ENCODE assay signal across 24 cellular contexts in the genomic region with DNA sequence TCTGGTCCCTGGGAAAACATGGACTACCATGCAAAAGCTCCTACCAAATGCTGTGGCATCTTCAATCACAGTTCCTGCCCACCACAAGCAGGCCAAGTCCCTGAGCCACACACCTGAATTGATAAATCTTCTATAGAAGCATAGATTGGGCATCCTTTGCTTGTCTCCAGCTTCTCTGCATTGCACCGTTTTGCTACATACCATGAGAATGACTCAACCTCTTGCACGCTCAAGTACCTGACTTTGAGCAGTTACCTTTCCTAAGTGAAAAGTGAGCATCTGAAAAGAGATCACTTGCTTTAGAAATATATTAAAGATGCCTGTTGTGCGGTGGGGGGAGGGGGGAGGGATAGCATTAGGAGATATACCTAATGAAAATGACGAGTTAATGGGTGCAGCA. TPM values are rescaled to one million over a fixed set of nuclear protein-coding genes. Genes with fewer than 3 reads are reported as not detected.
A peak's percentile ranks its signal among the peaks of the same experiment; 100 is the strongest.
DNase-seq lines count a peak whose midpoint lies in the region; ATAC-seq, FAIRE-seq and TF ChIP-seq lines count a peak whose summit lies in the region.
"Had no signal": no experiment of that assay in that cellular context is flagged by ENCODE, and none has a peak within 500 bp of the region (broad histone marks: within the 10 kb centered on the region; RNA-seq: fewer than 3 reads in every experiment).

No MANE protein-coding gene starts in this region.

- DNase-seq in HepG2 (ENCODE audit: low spot score) (no peak), right lobe of liver (no peak), bronchial epithelial cell (ENCODE audit: low read depth) (peak; percentile 52), lung (ENCODE audit: low spot score) (no peak), H4 (ENCODE audit: low spot score) (no peak)
- DNase-seq: COR-L47; KG1; NCI-H1092 treated with DMSO at 0.1 percent for 48 hours; NCI-H1436 treated with DMSO at 0.1 percent for 48 hours; NCI-H1930; NCI-H226; NCI-H524; NCI-H774; NK-92 treated with Interleukin-12 subunit alpha and Interleukin-12 subunit beta, amount 100 ng/mL, for 24 hours had no signal

- H3K4me1 ChIP-seq in HepG2 (ENCODE audit: insufficient read depth, low read length) (peaks cover 67% of the 10 kb centered on the region), right lobe of liver (peaks cover 0 to 53% (median 22%) of the 10 kb centered on the region in 4 donors), lung (ENCODE audit: control insufficient read depth in 2 of 2, insufficient read depth in 2 of 2, low read length in 2 of 2) (no peaks in the 10 kb centered on the region)
- H3K4me1 ChIP-seq: SJSA1 had no signal

- TF ChIP-seq CTCF in HepG2 (CRISPR knock-in tag; IDR thresholded peaks at IDR 0.05), result no peak
- no peak for TF ChIP-seq CTCF in right lobe of liver (IDR thresholded peaks at IDR 0.05)
- no peak for TF ChIP-seq CTCF in bronchial epithelial cell (IDR thresholded peaks at IDR 0.05; ENCODE audit: insufficient read depth, low read length, severe bottlenecking)
- TF ChIP-seq CTCF in lung (IDR thresholded peaks at IDR 0.05; ENCODE audit: control extremely low read depth, extremely low read depth), result no peak

- no peak overlapping the region for H3K4me3 ChIP-seq in HepG2 (replicated peaks in 1 of 3; ENCODE audit: insufficient read depth in 1 of 3, low read depth in 2 of 3, low read length in 3 of 3)
- no peak overlapping the region for H3K4me3 ChIP-seq in right lobe of liver
- H3K4me3 ChIP-seq in bronchial epithelial cell (ENCODE audit: low read depth, low read length), result no peak overlapping the region
- H3K4me3 ChIP-seq in lung, result no peak overlapping the region
- H3K4me3 ChIP-seq: SJSA1 had no signal

- TF ChIP-seq EP300 in HepG2 (IDR thresholded peaks at IDR 0.05; ENCODE audit: low read depth in 2 of 2, low read length in 2 of 2) (no peak), HepG2 (CRISPR knock-in tag; IDR thresholded peaks at IDR 0.05; ENCODE audit: borderline replicate concordance) (no peak)

- 79% methylated on average over 4 of the region's 4 CpGs for WGBS in HepG2 (ENCODE audit: low lambda C conversion rate)
- WGBS in right lobe of liver (ENCODE audit: insufficient coverage, low coverage, low lambda C conversion rate, missing lambda C conversion rate), result 74% methylated on average over 4 of the region's 4 CpGs
- WGBS in lung, 2 donors, result 61 to 82% methylated on average over 4 of the region's 4 CpGs

- CTCF ChIA-PET in HepG2 (lab: Yijun Ruan, JAX; ENCODE audit: low intra/inter-chr PET ratio, low total read pairs), result no interaction called here

- no peak for TF ChIP-seq POLR2A in HepG2 (IDR thresholded peaks at IDR 0.05; ENCODE audit: insufficient read depth in 1 of 2, low read depth in 2 of 2, low read length in 2 of 2)
- TF ChIP-seq POLR2A in right lobe of liver (IDR thresholded peaks at IDR 0.05), result no peak

- in situ Hi-C loops in HepG2 (cut with HindIII; ENCODE audit: extremely low pct_ligation_motif_present, low pct_unique_long_range_greater_than_20kb), result no loop called here

- POLR2A ChIA-PET in HepG2 (lab: Yijun Ruan, JAX), result interaction anchor here (0.7 kb wide), 1 partner anchor 44 kb away, joined by 3 read pairs; no protein-coding TSS in a partner anchor

- H4K20me1 ChIP-seq in HepG2 (ENCODE audit: insufficient read depth, low read length), result no peaks in the 10 kb centered on the region

- no peak overlapping the region for H3K4me2 ChIP-seq in HepG2 (ENCODE audit: low read depth, low read length)

- no peak for TF ChIP-seq RAD21 in HepG2 (CRISPR knock-in tag; IDR thresholded peaks at IDR 0.05)

- no peaks in the 10 kb centered on the region for H3K79me2 ChIP-seq in HepG2 (ENCODE audit: insufficient read depth, low read length)

- H2AFZ ChIP-seq in HepG2 (ENCODE audit: low read length), result no peak overlapping the region

- intact Hi-C loops in HepG2 (cut with micrococcal nuclease; ENCODE audit: unreplicated experiment), result loop anchor here (2.0 kb wide), 1 partner anchor 40 kb away; no protein-coding TSS in a partner anchor
- intact Hi-C loops in right lobe of liver (cut with DNase I), result no loop called here

- H3K27me3 ChIP-seq in HepG2 (ENCODE audit: control insufficient read depth in 1 of 2, insufficient read depth in 2 of 2, low read length in 2 of 2) (no peaks in the 10 kb centered on the region), right lobe of liver (no peaks in the 10 kb centered on the region), bronchial epithelial cell (ENCODE audit: control insufficient read depth, insufficient read depth, low read length) (peaks cover 1% of the 10 kb centered on the region), lung (ENCODE audit: control insufficient read depth, insufficient read depth) (no peaks in the 10 kb centered on the region)

- ATAC-seq in HepG2 (no peak), right lobe of liver (no peak), lung (ENCODE audit: insufficient read depth, low FRiP score) (peak; percentile 53), HG02840 (IDR thresholded peaks at IDR 0.05; ENCODE audit: low FRiP score, unreplicated experiment) (no peak), HG03439 (IDR thresholded peaks at IDR 0.05; ENCODE audit: unreplicated experiment) (no peak)
- ATAC-seq: Right ventricle myocardium inferior had no signal

- H3K27ac ChIP-seq in HepG2 (ENCODE audit: extremely low read length, insufficient read depth, low read length), result peak overlapping the region; percentile 61
- no peak overlapping the region for H3K27ac ChIP-seq in right lobe of liver
- no peak overlapping the region for H3K27ac ChIP-seq in lung (ENCODE audit: low read depth in 1 of 2, low read length in 1 of 2)
- H3K27ac ChIP-seq: SJSA1 had no signal

- no peaks in the 10 kb centered on the region for H3K9me3 ChIP-seq in HepG2 (ENCODE audit: low read length)
- no peaks in the 10 kb centered on the region for H3K9me3 ChIP-seq in right lobe of liver
- H3K9me3 ChIP-seq in lung (ENCODE audit: control insufficient read depth in 2 of 2, insufficient read depth in 1 of 2, low read length in 1 of 2), result no peaks in the 10 kb centered on the region
- H3K9me3 ChIP-seq: SJSA1 had no signal

- no peak overlapping the region for H3K9ac ChIP-seq in HepG2 (ENCODE audit: insufficient read depth, low read depth, low read length)

- BruUV-seq in HepG2 (replicated peaks; lab: Mats Ljungman, UMichigan), result no TSS peak

- FAIRE-seq in HepG2 (lab: Jason Lieb, UNC), result no peak
- FAIRE-seq in bronchial epithelial cell (lab: Jason Lieb, UNC), result no peak
- FAIRE-seq: A204.1, G401.6, GM18507, H1, RCC 7860 had no signal

- H3K36me3 ChIP-seq in HepG2 (replicated peaks in 1 of 2; ENCODE audit: control insufficient read depth in 1 of 2, insufficient read depth in 2 of 2, low read length in 2 of 2), result no peaks in the 10 kb centered on the region
- H3K36me3 ChIP-seq in right lobe of liver, result no peaks in the 10 kb centered on the region
- no peaks in the 10 kb centered on the region for H3K36me3 ChIP-seq in bronchial epithelial cell (ENCODE audit: control insufficient read depth, insufficient read depth, low read length)
- no peaks in the 10 kb centered on the region for H3K36me3 ChIP-seq in lung (ENCODE audit: control insufficient read depth in 2 of 2, insufficient read depth in 2 of 2, low read length in 2 of 2)
- H3K36me3 ChIP-seq: SJSA1 had no signal

TF ChIP-seq in HepG2, 621 proteins besides CTCF, POLR2A, EP300 and RAD21 (continues in another document):
- TF ChIP-seq, protein P1, sequence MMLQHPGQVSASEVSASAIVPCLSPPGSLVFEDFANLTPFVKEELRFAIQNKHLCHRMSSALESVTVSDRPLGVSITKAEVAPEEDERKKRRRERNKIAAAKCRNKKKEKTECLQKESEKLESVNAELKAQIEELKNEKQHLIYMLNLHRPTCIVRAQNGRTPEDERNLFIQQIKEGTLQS (CRISPR knock-in tag; IDR thresholded peaks at IDR 0.05), result peak; percentile 18; the same call in 1 of the 2 replicates
- TF ChIP-seq TEAD3 (CRISPR knock-in tag; optimal IDR thresholded peaks at IDR 0.05; ENCODE audit: borderline replicate concordance), result peak; percentile 55
- peak; percentile 77 for TF ChIP-seq FOSL2 (CRISPR knock-in tag; IDR thresholded peaks at IDR 0.05)
- peak; percentile 41; the same call in 1 of the 2 replicates for TF ChIP-seq JUND (CRISPR knock-in tag; IDR thresholded peaks at IDR 0.05)
- TF ChIP-seq, protein P2, sequence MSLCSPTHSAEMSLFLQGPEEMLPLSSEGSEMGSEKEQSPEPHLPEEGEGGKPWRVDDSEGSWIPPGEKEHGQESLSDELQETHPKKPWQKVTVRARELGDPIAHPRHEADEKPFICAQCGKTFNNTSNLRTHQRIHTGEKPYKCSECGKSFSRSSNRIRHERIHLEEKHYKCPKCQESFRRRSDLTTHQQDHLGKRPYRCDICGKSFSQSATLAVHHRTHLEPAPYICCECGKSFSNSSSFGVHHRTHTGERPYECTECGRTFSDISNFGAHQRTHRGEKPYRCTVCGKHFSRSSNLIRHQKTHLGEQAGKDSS (CRISPR knock-in tag; IDR thresholded peaks at IDR 0.05; ENCODE audit: borderline replicate concordance, low read depth), result no peak

RNA-seq across cellular contexts. Expression of a gene that starts 31.3 kb away (rescaled TPM):
- total RNA-seq in HepG2 (2016; rRNA removed; fragmentation: Illumina TruSeq; extraction: Trizol), result 1.5 and 2.1 TPM in 2 replicates
- 1.2 and 1.7 TPM in 2 replicates for total RNA-seq in HepG2 (2016; cell fraction: cytosol; rRNA removed; fragmentation: Illumina TruSeq; extraction: Trizol; ENCODE audit: low read depth)
- 1.5 and 2.6 TPM in 2 replicates for total RNA-seq in HepG2 (2016; cell fraction: insoluble cytoplasmic fraction; rRNA removed; fragmentation: Illumina TruSeq; extraction: Trizol)
- 1.6 and 1.7 TPM in 2 replicates for total RNA-seq in HepG2 (2016; cell fraction: membrane; rRNA removed; fragmentation: Illumina TruSeq; extraction: Trizol)
- 4.0 and 4.1 TPM in 2 replicates for total RNA-seq in HepG2 (2016; cell fraction: nucleus; rRNA removed; fragmentation: Illumina TruSeq; extraction: Trizol)
- polyA plus RNA-seq in HepG2 (2011; rRNA removed), result 13.9 and 16.8 TPM in 2 replicates
- 7.0 and 7.3 TPM in 2 replicates for polyA plus RNA-seq in HepG2 (2011; cell fraction: cytosol; rRNA removed)
- 22.1 and 26.0 TPM in 2 replicates for polyA plus RNA-seq in HepG2 (2011; cell fraction: nucleus; rRNA removed)
- polyA plus RNA-seq in HepG2 (2012), result 16.6 and 32.5 TPM in 2 replicates
- polyA plus RNA-seq in HepG2 (2016; cell fraction: cytosol; fragmentation: Illumina TruSeq; extraction: Trizol; ENCODE audit: low read depth), result 0.26 and 0.46 TPM in 2 replicates
- 0.97 TPM in 2 replicates for polyA plus RNA-seq in HepG2 (2016; cell fraction: insoluble cytoplasmic fraction; fragmentation: Illumina TruSeq; extraction: Trizol; ENCODE audit: low read depth)
- polyA plus RNA-seq in HepG2 (2016; cell fraction: membrane; fragmentation: Illumina TruSeq; extraction: Trizol; ENCODE audit: low read depth), result 0.28 and 0.72 TPM in 2 replicates
- 2.4 and 3.2 TPM in 2 replicates for polyA plus RNA-seq in HepG2 (2016; cell fraction: nucleus; fragmentation: Illumina TruSeq; extraction: Trizol; ENCODE audit: insufficient read depth, low read depth)
- polyA minus RNA-seq in HepG2 (2011; rRNA and poly(A)+ RNA removed; ENCODE audit: low replicate concordance), result 0.58 and 11.2 TPM in 2 replicates
- polyA minus RNA-seq in HepG2 (2011; cell fraction: cytosol; rRNA and poly(A)+ RNA removed), result 5.3 and 6.4 TPM in 2 replicates
- 40.2 and 42.5 TPM in 2 replicates for polyA minus RNA-seq in HepG2 (2011; cell fraction: nucleus; rRNA and poly(A)+ RNA removed)
- total RNA-seq in right lobe of liver, result 1,000 to 10,000 TPM in 1 of 6 experiments, 100 to 1,000 TPM in 5; 404 to 1,363 (median 579) TPM
- 1.0 and 1.3 TPM in 2 replicates for total RNA-seq in bronchial epithelial cell
- total RNA-seq in lung, result 10 to 100 TPM in 1 of 2 donors, 1 to 10 TPM in 1; 6.3 to 12.2 TPM
- polyA plus RNA-seq in lung, result 1 to 10 TPM; 2.5 to 2.8 TPM
- total RNA-seq in H4 (2014; rRNA removed; shearing (Covaris generic)), result 0.78 and 1.2 TPM in 2 replicates
- total RNA-seq: HT1080, SJSA1 had no signal

Comparison
In these comparisons a context has a peak if more than half of its experiments do, and no peak if none do; other contexts are left out.
1. RNA of a gene that starts 31.3 kb away (total RNA-seq): 404 to 1,363 TPM in right lobe of liver; 6.3 to 12.2 TPM in lung, 1.2 to 4.1 TPM in HepG2, 1.0 to 1.3 TPM in bronchial epithelial cell and 0.78 to 1.2 TPM in H4; every median in the first group is over 10 times any median in the second.